9 cellular contexts compared by ENCODE assay signal in the genomic region with DNA sequence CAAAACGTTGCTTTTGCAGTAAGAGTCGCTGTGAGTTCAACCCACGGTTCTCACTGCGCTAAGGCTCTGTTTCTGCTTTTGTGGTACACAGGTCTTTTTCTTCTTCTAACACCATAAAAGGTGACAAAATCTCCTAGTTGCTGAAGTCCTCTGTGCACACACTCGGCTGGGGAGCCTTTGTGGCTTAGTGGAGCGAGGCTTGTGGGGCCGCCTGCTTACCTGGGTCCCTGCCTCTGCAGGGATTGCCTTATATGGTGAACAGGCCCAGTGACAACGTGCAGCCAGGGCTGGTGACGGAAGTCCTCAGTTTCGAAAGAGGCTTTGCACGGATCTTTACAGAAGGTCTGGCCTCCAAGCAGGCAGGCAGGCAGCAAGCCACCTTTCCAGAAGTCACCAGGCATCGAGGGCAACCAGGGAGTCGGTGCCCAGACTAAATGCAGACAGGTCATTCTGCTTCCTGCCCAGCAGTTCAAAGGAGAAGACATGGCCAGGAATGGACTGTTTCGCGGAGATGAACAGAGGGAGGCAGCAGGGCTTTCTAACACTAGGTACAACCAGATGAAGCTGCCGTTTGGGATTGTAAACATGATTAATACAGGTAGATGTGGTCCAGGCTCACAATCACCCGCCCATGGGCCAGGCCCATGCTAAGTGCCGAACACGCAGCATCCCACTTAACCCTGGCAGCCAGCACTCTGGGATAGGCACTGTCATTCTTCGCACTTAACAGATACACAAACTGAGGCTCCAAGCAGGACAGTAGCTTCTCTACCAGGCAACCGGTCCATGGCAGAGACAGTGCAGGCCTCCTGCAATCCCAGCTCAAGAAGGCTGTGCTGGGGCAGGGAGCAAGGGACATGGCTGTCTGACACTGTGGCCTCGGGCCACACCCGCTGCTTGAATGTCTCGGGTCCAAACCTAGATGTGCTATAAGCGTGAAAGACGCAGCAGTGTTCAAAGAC. TPM values are rescaled to one million over a fixed set of nuclear protein-coding genes. Genes with fewer than 3 reads are reported as not detected.
DNase-seq lines count a peak whose midpoint lies in the region; ATAC-seq and TF ChIP-seq lines count a peak whose summit lies in the region.
"Had no signal": no experiment of that assay in that cellular context is flagged by ENCODE, and none has a peak within 500 bp of the region (broad histone marks: within the 10 kb centered on the region; RNA-seq: fewer than 3 reads in every experiment).

No MANE protein-coding gene starts in this region.

- H3K4me3 ChIP-seq in Loucy (ENCODE audit: low read length, poor library complexity, severe bottlenecking), result no peak overlapping the region
- H3K4me3 ChIP-seq in gastroesophageal sphincter, result no peak overlapping the region

- no peaks in the 10 kb centered on the region for H3K9me2 ChIP-seq in Loucy (replicated peaks; ENCODE audit: low read depth, low read length)

- CTCF ChIA-PET in activated CD4-positive, alpha-beta memory T cell treated with anti-CD3 and anti-CD28 coated beads, Interleukin-2, amount 10 ng/mL, durations not matched to agents 7 days and 5 days (lab: Charles Lee), result interaction anchor here (0.7 to 5.8 kb wide), 11 partner anchors 9 to 211 kb away, joined by 3 to 62 read pairs (median 3); no protein-coding TSS in a partner anchor

- H3K36me3 ChIP-seq in Loucy (ENCODE audit: insufficient read depth, low read length), result no peaks in the 10 kb centered on the region
- no peaks in the 10 kb centered on the region for H3K36me3 ChIP-seq in gastroesophageal sphincter

- H3K4me1 ChIP-seq in Loucy (ENCODE audit: insufficient read depth, low read length, poor library complexity, severe bottlenecking) (peaks cover 12% of the 10 kb centered on the region), gastroesophageal sphincter (peaks cover 0 to 8% (median 3%) of the 10 kb centered on the region in 3 donors)

- no peak overlapping the region for H3K27ac ChIP-seq in gastroesophageal sphincter

- no peaks in the 10 kb centered on the region for H3K79me2 ChIP-seq in Loucy (ENCODE audit: insufficient read depth, low read length)

- no peak overlapping the region for H3K4me2 ChIP-seq in Loucy (ENCODE audit: low read depth, low read length, poor library complexity, severe bottlenecking)

- WGBS in gastroesophageal sphincter (ENCODE audit: low coverage in 1 of 2), 2 donors, result 79 to 85% methylated on average over 10 to 16 of the region's 26 CpGs

- no peaks in the 10 kb centered on the region for H3K9me3 Mint-ChIP-seq in activated CD4-positive, alpha-beta memory T cell treated with anti-CD3 and anti-CD28 coated beads, Interleukin-2, amount 10 ng/mL, durations not matched to agents 7 days and 5 days

- ATAC-seq in GM21717 (IDR thresholded peaks at IDR 0.05; ENCODE audit: unreplicated experiment) (peak; percentile 80), gastroesophageal sphincter (no peak)
- ATAC-seq: HCT116 had no signal

- DNase-seq in activated CD4-positive, alpha-beta memory T cell treated with anti-CD3 and anti-CD28 coated beads, Interleukin-2, amount 10 ng/mL, durations not matched to agents 7 days and 5 days, result peak; percentile 94
- DNase-seq in iPS-NIHi11 (ENCODE audit: low spot score), result peak; percentile 54
- DNase-seq in stimulated activated CD8-positive, alpha-beta memory T cell treated with anti-CD3 and anti-CD28 coated beads, Interleukin-4, amount 100 ng/mL, for 48 hours, result peak; percentile 85
- no peak for DNase-seq in EL

- H3K27me3 Mint-ChIP-seq in activated CD4-positive, alpha-beta memory T cell treated with anti-CD3 and anti-CD28 coated beads, Interleukin-2, amount 10 ng/mL, durations not matched to agents 7 days and 5 days, result no peaks in the 10 kb centered on the region

- no peak overlapping the region for H3K9ac ChIP-seq in Loucy (ENCODE audit: low read depth, low read length, poor library complexity, severe bottlenecking)

- TF ChIP-seq EP300 in gastroesophageal sphincter (IDR thresholded peaks at IDR 0.05), result no peak

- H3K27me3 ChIP-seq in Loucy (ENCODE audit: insufficient read depth, low read length, poor library complexity, severe bottlenecking), result no peaks in the 10 kb centered on the region
- H3K27me3 ChIP-seq in gastroesophageal sphincter, result no peaks in the 10 kb centered on the region

- no peaks in the 10 kb centered on the region for H3K9me3 ChIP-seq in Loucy (ENCODE audit: insufficient read depth, low read depth, low read length)
- H3K9me3 ChIP-seq in gastroesophageal sphincter, result no peaks in the 10 kb centered on the region

- H3K4me1 Mint-ChIP-seq in activated CD4-positive, alpha-beta memory T cell treated with anti-CD3 and anti-CD28 coated beads, Interleukin-2, amount 10 ng/mL, durations not matched to agents 7 days and 5 days, result peaks cover 82% of the 10 kb centered on the region

- H4K20me1 ChIP-seq in Loucy (ENCODE audit: insufficient read depth, low read length, poor library complexity, severe bottlenecking), result no peaks in the 10 kb centered on the region

- POLR2A ChIA-PET in activated CD4-positive, alpha-beta memory T cell treated with anti-CD3 and anti-CD28 coated beads, Interleukin-2, amount 10 ng/mL, durations not matched to agents 7 days and 5 days (lab: Charles Lee), result interaction anchor here (0.5 to 14.5 kb wide), 19 partner anchors 10 to 212 kb away, joined by 3 to 120 read pairs (median 4); partner anchors contain the start of genes COTL1 and MEAK7

- H3K36me3 Mint-ChIP-seq in activated CD4-positive, alpha-beta memory T cell treated with anti-CD3 and anti-CD28 coated beads, Interleukin-2, amount 10 ng/mL, durations not matched to agents 7 days and 5 days (ENCODE audit: low read depth), result peaks cover 33% of the 10 kb centered on the region

- TF ChIP-seq CTCF in Loucy (conservative IDR thresholded peaks at IDR 0.05; ENCODE audit: low read length) (no peak), gastroesophageal sphincter (IDR thresholded peaks at IDR 0.05) (no peak)

- TF ChIP-seq POLR2A in GM10847 (IDR thresholded peaks at IDR 0.05; ENCODE audit: extremely low read depth, insufficient read length), result peak; percentile 25
- TF ChIP-seq POLR2A in gastroesophageal sphincter (IDR thresholded peaks at IDR 0.05), result no peak

- peak overlapping the region; percentile 59 for H3K4me3 Mint-ChIP-seq in activated CD4-positive, alpha-beta memory T cell treated with anti-CD3 and anti-CD28 coated beads, Interleukin-2, amount 10 ng/mL, durations not matched to agents 7 days and 5 days

- H2AFZ ChIP-seq in Loucy (ENCODE audit: low read length), result peak overlapping the region; percentile 13; the same call in 1 of the 2 replicates

- H3F3A ChIP-seq in Loucy (ENCODE audit: low read depth), result no peaks in the 10 kb centered on the region

- H3K27ac Mint-ChIP-seq in activated CD4-positive, alpha-beta memory T cell treated with anti-CD3 and anti-CD28 coated beads, Interleukin-2, amount 10 ng/mL, durations not matched to agents 7 days and 5 days, result peak overlapping the region; percentile 99

RNA-seq across cellular contexts. Expression of gene MEAK7, which starts 10.7 kb away (rescaled TPM):
- total RNA-seq in activated CD4-positive, alpha-beta memory T cell treated with anti-CD3 and anti-CD28 coated beads, Interleukin-2, amount 10 ng/mL, durations not matched to agents 7 days and 5 days, result 10 to 100 TPM; 27.7 to 33.4 TPM
- total RNA-seq in gastroesophageal sphincter, result 10 to 100 TPM in 2 of 4 donors, 1 to 10 TPM in 2; 7.9 to 30.5 (median 10.4) TPM
